Comparison of ENCODE assay signal across 13 cellular contexts in the genomic region with DNA sequence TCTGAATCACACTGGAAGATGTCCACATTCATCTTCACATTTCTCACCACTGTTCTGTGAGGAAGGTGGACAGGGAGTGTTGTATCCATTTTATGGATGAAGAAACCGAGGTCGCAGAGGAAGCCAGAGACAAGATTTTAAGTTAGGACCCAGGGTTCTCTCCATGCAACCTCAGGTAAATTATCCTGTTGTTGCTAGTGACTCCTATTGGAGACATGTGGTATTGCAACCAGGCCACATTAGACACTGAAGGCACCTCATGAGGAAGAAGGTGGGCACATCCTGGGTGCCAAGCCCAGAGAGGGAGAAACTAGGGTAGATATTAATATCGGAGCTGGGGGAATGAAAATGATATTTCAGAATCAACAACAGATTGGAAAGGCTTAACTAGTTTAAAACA. TPM values are rescaled to one million over a fixed set of nuclear protein-coding genes. Genes with fewer than 3 reads are reported as not detected.
DNase-seq lines count a peak whose midpoint lies in the region; TF ChIP-seq lines count a peak whose summit lies in the region.
"Had no signal": no experiment of that assay in that cellular context is flagged by ENCODE, and none has a peak within 500 bp of the region (broad histone marks: within the 10 kb centered on the region; RNA-seq: fewer than 3 reads in every experiment).

No MANE protein-coding gene starts in this region.

- no peaks in the 10 kb centered on the region for H3K36me3 ChIP-seq in kidney epithelial cell (ENCODE audit: control insufficient read depth, insufficient read depth, low read length)
- no peaks in the 10 kb centered on the region for H3K36me3 ChIP-seq in HAP-1 (replicated peaks)

- peaks cover 3% of the 10 kb centered on the region for H3K36me3 Mint-ChIP-seq in activated T-cell treated with anti-CD3 and anti-CD28 coated beads, Interleukin-2, amount 50 U/mL, for 24 hours (ENCODE audit: low read depth)
- H3K36me3 Mint-ChIP-seq in activated naive CD8-positive, alpha-beta T cell treated with anti-CD3 and anti-CD28 coated beads for 36 hours = peaks cover 2% of the 10 kb centered on the region

- no peaks in the 10 kb centered on the region for H3K4me1 ChIP-seq in HAP-1

- H3K9me3 ChIP-seq in HAP-1 = peaks cover 4% of the 10 kb centered on the region; the same call in 1 of the 2 replicates

- no peak overlapping the region for H3K27ac Mint-ChIP-seq in activated T-cell treated with anti-CD3 and anti-CD28 coated beads, Interleukin-2, amount 50 U/mL, for 24 hours
- H3K27ac Mint-ChIP-seq in activated naive CD8-positive, alpha-beta T cell treated with anti-CD3 and anti-CD28 coated beads for 36 hours = no peak overlapping the region
- H3K27ac Mint-ChIP-seq: activated CD4-positive, alpha-beta T cell treated with anti-CD3 and anti-CD28 coated beads, Interleukin-2, amount 10 ng/mL, durations not matched to agents 7 days and 5 days; activated naive CD4-positive, alpha-beta T cell treated with anti-CD3 and anti-CD28 coated beads, Interleukin-2, amount 50 U/mL, for 24 hours had no signal

- peaks cover 66% of the 10 kb centered on the region for H3K27me3 Mint-ChIP-seq in activated T-cell treated with anti-CD3 and anti-CD28 coated beads, Interleukin-2, amount 50 U/mL, for 24 hours
- H3K27me3 Mint-ChIP-seq in activated naive CD8-positive, alpha-beta T cell treated with anti-CD3 and anti-CD28 coated beads for 36 hours = peaks cover 68% of the 10 kb centered on the region

- H3K4me3 ChIP-seq in AG09309 (ENCODE audit: control insufficient read depth, low read depth, low read length) (no peak overlapping the region), GM12875 (ENCODE audit: low read depth, low read length) (no peak overlapping the region), kidney epithelial cell (ENCODE audit: low read depth, low read length) (no peak overlapping the region), HAP-1 (no peak overlapping the region)
- H3K4me3 ChIP-seq: skin epidermis had no signal

- H3K9me3 Mint-ChIP-seq in activated T-cell treated with anti-CD3 and anti-CD28 coated beads, Interleukin-2, amount 50 U/mL, for 24 hours = peaks cover 10% of the 10 kb centered on the region
- peaks cover 14% of the 10 kb centered on the region for H3K9me3 Mint-ChIP-seq in activated naive CD8-positive, alpha-beta T cell treated with anti-CD3 and anti-CD28 coated beads for 36 hours
- H3K9me3 Mint-ChIP-seq: activated naive CD4-positive, alpha-beta T cell treated with anti-CD3 and anti-CD28 coated beads, Interleukin-2, amount 50 U/mL, for 24 hours had no signal

- H3K4me3 Mint-ChIP-seq in activated T-cell treated with anti-CD3 and anti-CD28 coated beads, Interleukin-2, amount 50 U/mL, for 24 hours = no peak overlapping the region
- no peak overlapping the region for H3K4me3 Mint-ChIP-seq in activated naive CD8-positive, alpha-beta T cell treated with anti-CD3 and anti-CD28 coated beads for 36 hours
- H3K4me3 Mint-ChIP-seq: activated CD4-positive, alpha-beta T cell treated with anti-CD3 and anti-CD28 coated beads, Interleukin-2, amount 10 ng/mL, durations not matched to agents 7 days and 5 days; activated naive CD4-positive, alpha-beta T cell treated with anti-CD3 and anti-CD28 coated beads, Interleukin-2, amount 50 U/mL, for 24 hours had no signal

- DNase-seq in AG09309 (ENCODE audit: low read depth) = no peak
- DNase-seq in kidney epithelial cell (ENCODE audit: low read depth) = no peak
- no peak for DNase-seq in activated T-cell treated with anti-CD3 and anti-CD28 coated beads, Interleukin-2, amount 50 U/mL, for 24 hours
- DNase-seq in activated naive CD8-positive, alpha-beta T cell treated with anti-CD3 and anti-CD28 coated beads for 36 hours = no peak
- DNase-seq in HAP-1 (ENCODE audit: low spot score in 2 of 2) = no peak
- DNase-seq in stimulated activated CD4-positive, alpha-beta T cell treated with anti-CD3 and anti-CD28 coated beads, Interleukin-4, amount 100 ng/mL, for 4 hours = no peak
- DNase-seq: activated CD4-positive, alpha-beta T cell treated with anti-CD3 and anti-CD28 coated beads, Interleukin-2, amount 10 ng/mL, durations not matched to agents 7 days and 5 days; NCI-H2029 treated with DMSO at 0.1 percent for 48 hours had no signal

- TF ChIP-seq CTCF in AG09309 (IDR thresholded peaks at IDR 0.05; ENCODE audit: control insufficient read depth, insufficient read depth, low read depth, low read length, missing control alignments) (peak; percentile 55), GM12875 (IDR thresholded peaks at IDR 0.05; ENCODE audit: borderline replicate concordance, insufficient read depth, low read depth, low read length) (peak; percentile 62), VCaP (conservative IDR thresholded peaks at IDR 0.05) (peak; percentile 62), kidney epithelial cell (IDR thresholded peaks at IDR 0.05; ENCODE audit: insufficient read depth, low read length, poor library complexity, severe bottlenecking) (peak; percentile 62)

- peaks cover 3% of the 10 kb centered on the region for H3K4me1 Mint-ChIP-seq in activated T-cell treated with anti-CD3 and anti-CD28 coated beads, Interleukin-2, amount 50 U/mL, for 24 hours (ENCODE audit: low read depth)
- H3K4me1 Mint-ChIP-seq in activated naive CD8-positive, alpha-beta T cell treated with anti-CD3 and anti-CD28 coated beads for 36 hours = peaks cover 3% of the 10 kb centered on the region

- H3K27ac ChIP-seq in VCaP = no peak overlapping the region
- H3K27ac ChIP-seq: skin epidermis had no signal

- peaks cover 22% of the 10 kb centered on the region for H3K27me3 ChIP-seq in kidney epithelial cell (ENCODE audit: control insufficient read depth, insufficient read depth, low read length)
- peaks cover 3% of the 10 kb centered on the region; the same call in 1 of the 2 replicates for H3K27me3 ChIP-seq in HAP-1 (ENCODE audit: low read depth)

- in situ Hi-C loops in HAP-1 (cut with MboI; ENCODE audit: low sequenced_read_pairs) = no loop called here

RNA-seq across cellular contexts. Expression of a gene that starts 8.5 kb away (rescaled TPM):
- total RNA-seq in kidney epithelial cell = not detected in 2 replicates
- not detected for total RNA-seq in activated naive CD8-positive, alpha-beta T cell treated with anti-CD3 and anti-CD28 coated beads for 36 hours
- total RNA-seq: activated CD4-positive, alpha-beta T cell treated with anti-CD3 and anti-CD28 coated beads, Interleukin-2, amount 10 ng/mL, durations not matched to agents 7 days and 5 days; left lobe of liver had no signal

RNA-seq across cellular contexts. Expression of a gene that starts 24.3 kb away (rescaled TPM):
- total RNA-seq in kidney epithelial cell = 1.5 and 2.0 TPM in 2 replicates
- total RNA-seq in activated naive CD8-positive, alpha-beta T cell treated with anti-CD3 and anti-CD28 coated beads for 36 hours = under 1 TPM; 0.06 to 0.08 TPM
- total RNA-seq: activated CD4-positive, alpha-beta T cell treated with anti-CD3 and anti-CD28 coated beads, Interleukin-2, amount 10 ng/mL, durations not matched to agents 7 days and 5 days had no signal
